In genomic region chr5:151094861-151095260, GRCh38 we compare ENCODE assay signal across 8 cellular contexts. TPM values are rescaled to one million over a fixed set of nuclear protein-coding genes. Genes with fewer than 3 reads are reported as not detected.
A peak's percentile ranks its signal among the peaks of the same experiment; 100 is the strongest.
DNase-seq lines count a peak whose midpoint lies in the region; ATAC-seq and TF ChIP-seq lines count a peak whose summit lies in the region.

No MANE protein-coding gene starts in this region.

- peak overlapping the region; percentile 82 for H3K27ac ChIP-seq in HL-60 (replicated peaks)
- H3K27ac ChIP-seq in heart right ventricle, result peak overlapping the region in 9 of 10 donors; percentile 13 to 89 (median 47)
- peak overlapping the region; percentile 33 for H3K27ac ChIP-seq in skeletal muscle tissue (ENCODE audit: low read depth, low read length)

- DNase-seq in HL-60 (ENCODE audit: low read depth in 1 of 2, low spot score in 1 of 2) (no peak), heart right ventricle (peak in 1 of 2 donors; percentile 28), ecto neural progenitor cell (ENCODE audit: low spot score) (no peak), NCI-H510A treated with DMSO at 0.1 percent for 48 hours (lab: John Stamatoyannopoulos, UW) (no peak), EL (no peak)
- no peak for DNase-seq in activated naive CD8-positive, alpha-beta T cell treated with anti-CD3 and anti-CD28 coated beads, Interleukin-2, amount 10 ng/mL, durations not matched to agents 7 days and 5 days

- POLR2A ChIA-PET in activated naive CD8-positive, alpha-beta T cell treated with anti-CD3 and anti-CD28 coated beads, Interleukin-2, amount 10 ng/mL, durations not matched to agents 7 days and 5 days (lab: Charles Lee), result interaction anchor here (0.8 to 1.1 kb wide), 4 partner anchors 8 to 157 kb away, joined by 3 to 4 read pairs (median 3); partner anchors contain the start of gene CCDC69

- H3K4me1 ChIP-seq in heart right ventricle (peaks cover 12 to 87% (median 41%) of the 10 kb centered on the region in 9 donors), skeletal muscle tissue (ENCODE audit: control insufficient read depth in 3 of 3, insufficient read depth in 3 of 3, low read length in 3 of 3) (peaks cover 31 to 55% (median 39%) of the 10 kb centered on the region in 3 donors)

- TF ChIP-seq CTCF in HL-60 (IDR thresholded peaks at IDR 0.05; ENCODE audit: insufficient read depth, low read length) (no peak), heart right ventricle (IDR thresholded peaks at IDR 0.05) (no peak)

- no peaks in the 10 kb centered on the region for H3K27me3 Mint-ChIP-seq in activated naive CD8-positive, alpha-beta T cell treated with anti-CD3 and anti-CD28 coated beads, Interleukin-2, amount 10 ng/mL, durations not matched to agents 7 days and 5 days

- peaks cover 23% of the 10 kb centered on the region for H3K36me3 Mint-ChIP-seq in activated naive CD8-positive, alpha-beta T cell treated with anti-CD3 and anti-CD28 coated beads, Interleukin-2, amount 10 ng/mL, durations not matched to agents 7 days and 5 days

- H3K4me3 ChIP-seq in HL-60 (replicated peaks; ENCODE audit: insufficient read depth, low read length) (no peak overlapping the region), heart right ventricle (no peak overlapping the region), skeletal muscle tissue (ENCODE audit: low read length in 3 of 3) (peak overlapping the region in 1 of 3 donors; percentile 34)

- H3K9ac ChIP-seq in skeletal muscle tissue (ENCODE audit: low read depth in 1 of 3, low read length in 3 of 3), result peak overlapping the region in 2 of 3 donors; percentile 24 to 33

- no peak for ATAC-seq in activated naive CD8-positive, alpha-beta T cell treated with anti-CD3 and anti-CD28 coated beads, Interleukin-2, amount 10 ng/mL, durations not matched to agents 7 days and 5 days (ENCODE audit: low read depth)
- peak; percentile 8 to 29 (median 23) for ATAC-seq in heart right ventricle
- ATAC-seq in GM21423 (IDR thresholded peaks at IDR 0.05; ENCODE audit: unreplicated experiment), result no peak

- peaks cover 66% of the 10 kb centered on the region for H3K4me1 Mint-ChIP-seq in activated naive CD8-positive, alpha-beta T cell treated with anti-CD3 and anti-CD28 coated beads, Interleukin-2, amount 10 ng/mL, durations not matched to agents 7 days and 5 days

- no peaks in the 10 kb centered on the region for H3K27me3 ChIP-seq in HL-60 (ENCODE audit: insufficient read depth, poor library complexity, severe bottlenecking)
- no peaks in the 10 kb centered on the region for H3K27me3 ChIP-seq in heart right ventricle
- no peaks in the 10 kb centered on the region for H3K27me3 ChIP-seq in skeletal muscle tissue (ENCODE audit: control insufficient read depth in 3 of 3, insufficient read depth in 3 of 3, low read length in 3 of 3)

- peaks cover 0 to 8% (median 0%) of the 10 kb centered on the region in 9 donors for H3K36me3 ChIP-seq in heart right ventricle
- H3K36me3 ChIP-seq in skeletal muscle tissue (ENCODE audit: control insufficient read depth in 3 of 3, insufficient read depth in 3 of 3, low read length in 3 of 3), result peaks cover 0 to 3% (median 0%) of the 10 kb centered on the region in 3 donors

- no peaks in the 10 kb centered on the region for H3K9me3 Mint-ChIP-seq in activated naive CD8-positive, alpha-beta T cell treated with anti-CD3 and anti-CD28 coated beads, Interleukin-2, amount 10 ng/mL, durations not matched to agents 7 days and 5 days

- peak overlapping the region; percentile 75 for H3K27ac Mint-ChIP-seq in activated naive CD8-positive, alpha-beta T cell treated with anti-CD3 and anti-CD28 coated beads, Interleukin-2, amount 10 ng/mL, durations not matched to agents 7 days and 5 days

- H3K9me3 ChIP-seq in heart right ventricle (no peaks in the 10 kb centered on the region), skeletal muscle tissue (ENCODE audit: control insufficient read depth in 3 of 3, low read length in 3 of 3) (no peaks in the 10 kb centered on the region)

- 33 to 44% methylated on average over 8 of the region's 8 CpGs for WGBS in heart right ventricle, 2 donors

- intact Hi-C loops in heart right ventricle (cut with DNase I), result no loop called here

- peak overlapping the region; percentile 72 for H3K4me3 Mint-ChIP-seq in activated naive CD8-positive, alpha-beta T cell treated with anti-CD3 and anti-CD28 coated beads, Interleukin-2, amount 10 ng/mL, durations not matched to agents 7 days and 5 days

RNA-seq across cellular contexts. Expression of gene TNIP1, which starts 14.0 kb away (rescaled TPM):
- 100 to 1,000 TPM; 172 to 176 TPM for total RNA-seq in activated naive CD8-positive, alpha-beta T cell treated with anti-CD3 and anti-CD28 coated beads, Interleukin-2, amount 10 ng/mL, durations not matched to agents 7 days and 5 days
- 100 to 1,000 TPM; 113 to 130 (median 125) TPM for total RNA-seq in heart right ventricle
- polyA plus RNA-seq in heart right ventricle, result 10 to 100 TPM; 63.8 to 78.1 TPM
- total RNA-seq in skeletal muscle tissue, result 42.8 TPM

Comparison
In these comparisons a context has a peak if more than half of its experiments do, and no peak if none do; other contexts are left out.
1. ATAC-seq: peak in heart right ventricle (8 of 8); none in activated naive CD8-positive, alpha-beta T cell treated with anti-CD3 and anti-CD28 coated beads, Interleukin-2, amount 10 ng/mL, durations not matched to agents 7 days and 5 days (single experiment) and GM21423 (single experiment).
2. Peak in every context shown above with its lines, with median percentiles within 50 percentile points of each other: H3K27ac ChIP-seq.